1 cellular context compared by ENCODE assay signal in genomic region chrX:37565254-37565653, GRCh38. TPM values are rescaled to one million over a fixed set of nuclear protein-coding genes. Genes with fewer than 3 reads are reported as not detected.
"Had no signal": no experiment of that assay in that cellular context is flagged by ENCODE, and none has a peak within 500 bp of the region (broad histone marks: within the 10 kb centered on the region; RNA-seq: fewer than 3 reads in every experiment).

No MANE protein-coding gene starts in this region.

RNA-seq across cellular contexts. Expression of gene LANCL3, which starts 6.2 kb away (rescaled TPM):
- polyA plus RNA-seq: cardiac muscle cell had no signal
